In the genomic region with DNA sequence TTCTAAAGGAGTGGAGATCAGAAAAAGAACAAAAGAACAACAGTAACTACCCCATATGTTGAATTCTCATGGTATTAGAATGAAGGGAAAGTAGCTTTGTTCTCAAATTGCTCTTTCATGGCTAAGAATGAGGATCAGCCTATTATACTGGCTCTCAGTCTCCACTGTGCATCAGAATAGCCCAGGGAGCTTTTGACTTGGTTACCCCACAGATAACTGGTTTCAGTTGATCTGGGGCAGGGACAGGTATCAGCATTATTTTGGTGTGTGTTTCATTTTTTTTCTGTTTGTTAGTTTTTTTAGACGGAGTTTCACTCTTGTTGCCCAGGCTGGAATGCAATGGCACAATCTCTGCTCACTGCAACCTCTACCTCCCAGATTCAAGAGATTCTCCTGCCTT, we compare ENCODE assay signal across 24 cellular contexts.
DNase-seq lines count a peak whose midpoint lies in the region; TF ChIP-seq lines count a peak whose summit lies in the region.
"Had no signal": no experiment of that assay in that cellular context is flagged by ENCODE, and none has a peak within 500 bp of the region (broad histone marks: within the 10 kb centered on the region; RNA-seq: fewer than 3 reads in every experiment).

No MANE protein-coding gene starts in this region.

- 79 to 82% methylated on average over 1 of the region's 1 CpG for WGBS in testis, 2 donors

- H3K4me3 ChIP-seq in HAP-1 (no peak overlapping the region), MM.1S (ENCODE audit: low read length) (no peak overlapping the region), neural progenitor cell (no peak overlapping the region), testis (no peak overlapping the region)
- H3K4me3 ChIP-seq: BLaER1, GM12878 had no signal

- no peaks in the 10 kb centered on the region for H3K9me2 ChIP-seq in MM.1S (replicated peaks; ENCODE audit: insufficient read depth, low read length)

- H3K9me3 ChIP-seq in HAP-1 (0 out of 2 replicates have a peak, but pooled peaks cover 8% of the 10 kb centered on the region), MM.1S (replicated peaks; ENCODE audit: insufficient read depth, low read length) (no peaks in the 10 kb centered on the region), neural progenitor cell (ENCODE audit: low read depth) (peaks cover 4% of the 10 kb centered on the region), testis (no peaks in the 10 kb centered on the region)
- H3K9me3 ChIP-seq: BE2C, BLaER1 had no signal

- H2AFZ ChIP-seq in MM.1S (ENCODE audit: low read length), result no peak overlapping the region
- no peak overlapping the region for H2AFZ ChIP-seq in neural progenitor cell (replicated peaks)

- H3K27ac Mint-ChIP-seq in neural progenitor cell (no peak overlapping the region), immature natural killer cell (no peak overlapping the region)
- H3K27ac Mint-ChIP-seq: CD14-positive monocyte; CD4-positive, alpha-beta memory T cell; CD8-positive, alpha-beta memory T cell had no signal

- H3K9ac ChIP-seq in MM.1S (ENCODE audit: low read length) (no peak overlapping the region), neural progenitor cell (no peak overlapping the region)
- H3K9ac ChIP-seq: BLaER1 had no signal

- H3K4me2 ChIP-seq in MM.1S (ENCODE audit: low read depth, low read length) (peak overlapping the region; percentile 44), neural progenitor cell (no peak overlapping the region)
- H3K4me2 ChIP-seq: BLaER1 had no signal

- H3K27ac ChIP-seq in MM.1S (ENCODE audit: low read length) (peak overlapping the region; percentile 70; the same call in 1 of the 2 replicates), neural progenitor cell (no peak overlapping the region), testis (no peak overlapping the region)
- H3K27ac ChIP-seq: BLaER1 had no signal

- H3K27me3 Mint-ChIP-seq in neural progenitor cell (ENCODE audit: insufficient read depth, low read depth) (peaks cover 13% of the 10 kb centered on the region), immature natural killer cell (ENCODE audit: low read depth in 3 of 3) (peaks cover 2 to 5% (median 3%) of the 10 kb centered on the region in 3 donors)

- intact Hi-C loops in testis (cut with DNase I; ENCODE audit: low total_unique reads), result no loop called here

- H3K4me1 Mint-ChIP-seq in neural progenitor cell (peaks cover 31% of the 10 kb centered on the region), immature natural killer cell (peaks cover 0 to 5% of the 10 kb centered on the region in 2 donors)
- H3K4me1 Mint-ChIP-seq: CD14-positive monocyte; CD4-positive, alpha-beta memory T cell; CD4-positive, CD25-positive, alpha-beta regulatory T cell; CD8-positive, alpha-beta memory T cell had no signal

- in situ Hi-C loops in HAP-1 (cut with MboI; ENCODE audit: low sequenced_read_pairs), result no loop called here

- TF ChIP-seq POLR2A in testis (IDR thresholded peaks at IDR 0.05), result no peak

- TF ChIP-seq CTCF in MM.1S (IDR thresholded peaks at IDR 0.05; ENCODE audit: low read length) (no peak), neural progenitor cell (IDR thresholded peaks at IDR 0.05) (no peak), testis (IDR thresholded peaks at IDR 0.05) (no peak)

- H3K27me3 ChIP-seq in HAP-1 (ENCODE audit: low read depth) (no peaks in the 10 kb centered on the region), MM.1S (replicated peaks; ENCODE audit: insufficient read depth, low read length) (no peaks in the 10 kb centered on the region), neural progenitor cell (no peaks in the 10 kb centered on the region), testis (no peaks in the 10 kb centered on the region)
- H3K27me3 ChIP-seq: BE2C had no signal

- H3K36me3 ChIP-seq in HAP-1 (replicated peaks) (no peaks in the 10 kb centered on the region), MM.1S (replicated peaks; ENCODE audit: insufficient read depth, low read length) (no peaks in the 10 kb centered on the region), neural progenitor cell (no peaks in the 10 kb centered on the region), testis (ENCODE audit: low read depth, missing control alignments) (no peaks in the 10 kb centered on the region)
- H3K36me3 ChIP-seq: BE2C, BLaER1 had no signal

- H3K36me3 Mint-ChIP-seq in neural progenitor cell (no peaks in the 10 kb centered on the region), immature natural killer cell (peaks cover 0 to 6% (median 0%) of the 10 kb centered on the region in 3 donors)
- H3K36me3 Mint-ChIP-seq: CD14-positive monocyte; CD4-positive, alpha-beta memory T cell; CD4-positive, CD25-positive, alpha-beta regulatory T cell; CD8-positive, alpha-beta memory T cell had no signal

- H3K79me2 ChIP-seq in MM.1S (ENCODE audit: low read length) (no peaks in the 10 kb centered on the region), neural progenitor cell (ENCODE audit: low read depth) (no peaks in the 10 kb centered on the region)

- no peaks in the 10 kb centered on the region for H4K20me1 ChIP-seq in MM.1S (ENCODE audit: insufficient read depth, low read length)
- no peaks in the 10 kb centered on the region for H4K20me1 ChIP-seq in neural progenitor cell (ENCODE audit: low read depth)
- H4K20me1 ChIP-seq: BLaER1 had no signal

- H3K4me3 Mint-ChIP-seq in neural progenitor cell (no peak overlapping the region), immature natural killer cell (no peak overlapping the region)
- H3K4me3 Mint-ChIP-seq: CD14-positive monocyte; CD4-positive, alpha-beta memory T cell; CD4-positive, CD25-positive, alpha-beta regulatory T cell; CD8-positive, alpha-beta memory T cell had no signal

- DNase-seq in HAP-1 (ENCODE audit: low spot score in 2 of 2), result peak; percentile 36 to 79
- peak; percentile 73 for DNase-seq in MM.1S
- peak; percentile 27 for DNase-seq in neural progenitor cell (ENCODE audit: low spot score)
- DNase-seq in NCI-H69 (lab: John Stamatoyannopoulos, UW), result no peak
- no peak for DNase-seq in immature natural killer cell
- no peak for DNase-seq in testis
- DNase-seq: 8988T; ACHN; BE2C; C1 segment of cervical spinal cord; CD4-positive, alpha-beta memory T cell; CD4-positive, CD25-positive, alpha-beta regulatory T cell; CD8-positive, alpha-beta memory T cell; COR-L47; DMS 273 treated with DMSO at 0.1 percent for 48 hours; DMS153; DMS53; DMS79; DND-41; EL; GDM1 had no signal

- H3K9me3 Mint-ChIP-seq in neural progenitor cell (peaks cover 18% of the 10 kb centered on the region), immature natural killer cell (peaks cover 0 to 4% (median 0%) of the 10 kb centered on the region in 6 donors)
- H3K9me3 Mint-ChIP-seq: CD8-positive, alpha-beta memory T cell had no signal

- H3K4me1 ChIP-seq in HAP-1 (peaks cover 17% of the 10 kb centered on the region), MM.1S (ENCODE audit: low read length) (peaks cover 31% of the 10 kb centered on the region), neural progenitor cell (peaks cover 17% of the 10 kb centered on the region), testis (no peaks in the 10 kb centered on the region)
- H3K4me1 ChIP-seq: BE2C, BLaER1 had no signal

- H3F3A ChIP-seq in MM.1S (ENCODE audit: insufficient read depth, low read length) (peaks cover 18% of the 10 kb centered on the region), neural progenitor cell (ENCODE audit: low read depth) (peaks cover 26% of the 10 kb centered on the region)

Comparison
In these comparisons a context has a peak if more than half of its experiments do, and no peak if none do; other contexts are left out.
1. DNase-seq: peak in HAP-1 (2 of 2), MM.1S (single experiment) and neural progenitor cell (single experiment); none in NCI-H69 (single experiment), immature natural killer cell (0 of 3) and testis (single experiment).